ENCODE assay signal across 1 cellular context in the genomic region with DNA sequence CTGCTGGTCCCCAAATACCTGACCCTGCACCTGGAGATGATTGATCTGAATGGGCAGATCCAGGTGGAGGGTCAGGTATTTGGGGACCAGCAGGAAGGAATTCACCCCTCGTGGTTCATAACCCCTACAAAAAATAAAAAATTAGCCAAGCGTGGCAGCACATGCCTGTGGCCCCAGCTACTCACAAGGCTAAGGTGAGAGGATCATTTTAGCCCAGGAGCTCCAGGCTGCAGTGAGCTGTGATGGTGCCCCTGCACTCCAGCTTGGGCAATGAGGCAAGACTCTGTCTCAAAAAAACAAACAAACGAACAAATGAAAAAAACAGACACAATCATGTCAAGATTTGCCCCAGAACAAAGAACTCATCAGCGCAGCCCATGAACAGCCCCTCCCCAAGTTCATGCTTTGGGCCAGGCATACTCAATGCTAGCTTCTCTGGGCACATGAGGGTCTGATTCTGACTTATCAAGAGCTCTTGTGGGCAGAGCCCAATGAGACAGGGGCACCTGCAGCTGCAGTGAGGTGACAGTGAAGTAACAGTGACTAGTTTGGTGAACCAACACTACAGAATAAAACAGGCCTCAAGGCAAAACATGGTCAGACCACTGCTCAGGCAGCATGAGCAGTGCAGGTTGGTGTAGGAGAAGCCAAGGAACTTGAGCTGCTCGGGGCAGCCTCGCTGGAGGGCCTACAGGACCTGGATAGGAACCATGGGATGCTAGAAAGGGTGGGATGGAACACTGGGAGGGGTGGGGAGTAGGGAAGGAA.
TF ChIP-seq lines count a peak whose summit lies in the region.

No MANE protein-coding gene starts in this region.

TF ChIP-seq in SK-N-SH, 30 proteins besides CTCF, POLR2A, EP300 and RAD21 (continued from another document):
- TF ChIP-seq, protein P1, sequence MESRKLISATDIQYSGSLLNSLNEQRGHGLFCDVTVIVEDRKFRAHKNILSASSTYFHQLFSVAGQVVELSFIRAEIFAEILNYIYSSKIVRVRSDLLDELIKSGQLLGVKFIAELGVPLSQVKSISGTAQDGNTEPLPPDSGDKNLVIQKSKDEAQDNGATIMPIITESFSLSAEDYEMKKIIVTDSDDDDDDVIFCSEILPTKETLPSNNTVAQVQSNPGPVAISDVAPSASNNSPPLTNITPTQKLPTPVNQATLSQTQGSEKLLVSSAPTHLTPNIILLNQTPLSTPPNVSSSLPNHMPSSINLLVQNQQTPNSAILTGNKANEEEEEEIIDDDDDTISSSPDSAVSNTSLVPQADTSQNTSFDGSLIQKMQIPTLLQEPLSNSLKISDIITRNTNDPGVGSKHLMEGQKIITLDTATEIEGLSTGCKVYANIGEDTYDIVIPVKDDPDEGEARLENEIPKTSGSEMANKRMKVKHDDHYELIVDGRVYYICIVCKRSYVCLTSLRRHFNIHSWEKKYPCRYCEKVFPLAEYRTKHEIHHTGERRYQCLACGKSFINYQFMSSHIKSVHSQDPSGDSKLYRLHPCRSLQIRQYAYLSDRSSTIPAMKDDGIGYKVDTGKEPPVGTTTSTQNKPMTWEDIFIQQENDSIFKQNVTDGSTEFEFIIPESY (IDR thresholded peaks at IDR 0.05; ENCODE audit: borderline replicate concordance, low read depth): no peak
- TF ChIP-seq, protein P2, sequence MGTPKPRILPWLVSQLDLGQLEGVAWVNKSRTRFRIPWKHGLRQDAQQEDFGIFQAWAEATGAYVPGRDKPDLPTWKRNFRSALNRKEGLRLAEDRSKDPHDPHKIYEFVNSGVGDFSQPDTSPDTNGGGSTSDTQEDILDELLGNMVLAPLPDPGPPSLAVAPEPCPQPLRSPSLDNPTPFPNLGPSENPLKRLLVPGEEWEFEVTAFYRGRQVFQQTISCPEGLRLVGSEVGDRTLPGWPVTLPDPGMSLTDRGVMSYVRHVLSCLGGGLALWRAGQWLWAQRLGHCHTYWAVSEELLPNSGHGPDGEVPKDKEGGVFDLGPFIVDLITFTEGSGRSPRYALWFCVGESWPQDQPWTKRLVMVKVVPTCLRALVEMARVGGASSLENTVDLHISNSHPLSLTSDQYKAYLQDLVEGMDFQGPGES (IDR thresholded peaks at IDR 0.05; ENCODE audit: low read depth, low read length): no peak
- TF ChIP-seq, protein P3, sequence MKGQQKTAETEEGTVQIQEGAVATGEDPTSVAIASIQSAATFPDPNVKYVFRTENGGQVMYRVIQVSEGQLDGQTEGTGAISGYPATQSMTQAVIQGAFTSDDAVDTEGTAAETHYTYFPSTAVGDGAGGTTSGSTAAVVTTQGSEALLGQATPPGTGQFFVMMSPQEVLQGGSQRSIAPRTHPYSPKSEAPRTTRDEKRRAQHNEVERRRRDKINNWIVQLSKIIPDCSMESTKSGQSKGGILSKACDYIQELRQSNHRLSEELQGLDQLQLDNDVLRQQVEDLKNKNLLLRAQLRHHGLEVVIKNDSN (IDR thresholded peaks at IDR 0.05; ENCODE audit: borderline replicate concordance, low read depth): no peak
- no peak for TF ChIP-seq CHD2 (IDR thresholded peaks at IDR 0.05; ENCODE audit: low read length, partially characterized antibody)
- no peak for TF ChIP-seq RFX5 (IDR thresholded peaks at IDR 0.05; ENCODE audit: low read length)
